29 cellular contexts compared by ENCODE assay signal in the genomic region with DNA sequence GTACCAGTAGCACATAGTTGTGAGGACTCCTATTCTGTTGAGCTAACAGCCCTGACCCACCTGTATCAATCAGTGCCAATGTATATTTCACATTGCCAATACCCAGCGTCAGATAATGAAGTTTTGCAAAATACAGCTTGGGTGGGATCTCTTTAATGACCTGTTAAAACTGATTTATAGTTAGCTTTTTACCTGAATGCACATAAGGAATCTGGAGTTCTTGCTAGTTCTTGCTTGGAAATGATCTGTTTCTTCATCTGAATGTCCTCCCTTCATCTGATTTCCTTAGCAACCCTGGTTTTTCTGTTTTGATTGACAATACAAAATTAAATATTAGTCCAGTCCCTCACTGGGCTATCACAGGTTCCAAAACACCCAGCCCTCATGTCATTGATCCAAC.
"Had no signal": no experiment of that assay in that cellular context is flagged by ENCODE, and none has a peak within 500 bp of the region (broad histone marks: within the 10 kb centered on the region; RNA-seq: fewer than 3 reads in every experiment).

No MANE protein-coding gene starts in this region.

- H3K4me1 ChIP-seq: colonic mucosa, gastroesophageal sphincter had no signal

- H3K27ac Mint-ChIP-seq: activated CD4-positive, alpha-beta memory T cell treated with anti-CD3 and anti-CD28 coated beads for 36 hours; activated CD4-positive, alpha-beta T cell treated with anti-CD3 and anti-CD28 coated beads for 36 hours; activated CD8-positive, alpha-beta memory T cell treated with anti-CD3 and anti-CD28 coated beads, Interleukin-2, amount 10 ng/mL, durations not matched to agents 7 days and 5 days; activated CD8-positive, alpha-beta T cell treated with anti-CD3 and anti-CD28 coated beads, Interleukin-2, amount 10 ng/mL, durations not matched to agents 7 days and 5 days; activated naive CD4-positive, alpha-beta T cell treated with anti-CD3 and anti-CD28 coated beads, Interleukin-2, amount 50 U/mL, for 72 hours; activated T-cell treated with anti-CD3 and anti-CD28 coated beads, Interleukin-2, amount 50 U/mL, for 72 hours; brain had no signal

- H3K27me3 Mint-ChIP-seq: activated CD4-positive, alpha-beta memory T cell treated with anti-CD3 and anti-CD28 coated beads for 36 hours; activated CD4-positive, alpha-beta T cell treated with anti-CD3 and anti-CD28 coated beads for 36 hours; activated CD4-positive, alpha-beta T cell treated with anti-CD3 and anti-CD28 coated beads, Interleukin-2, amount 10 ng/mL, durations not matched to agents 24 days and 14 days; activated naive CD8-positive, alpha-beta T cell treated with anti-CD3 and anti-CD28 coated beads, Interleukin-2, amount 10 ng/mL, durations not matched to agents 7 days and 5 days had no signal

- ATAC-seq: activated CD8-positive, alpha-beta memory T cell treated with anti-CD3 and anti-CD28 coated beads, Interleukin-2, amount 10 ng/mL, durations not matched to agents 7 days and 5 days; activated CD8-positive, alpha-beta T cell treated with anti-CD3 and anti-CD28 coated beads, Interleukin-2, amount 10 ng/mL, durations not matched to agents 7 days and 5 days; activated naive CD4-positive, alpha-beta T cell treated with anti-CD3 and anti-CD28 coated beads, Interleukin-2, amount 50 U/mL, for 72 hours; gastroesophageal sphincter; heart right ventricle had no signal

- H3K4me3 ChIP-seq: ascending aorta, breast epithelium, cardiac muscle cell, colonic mucosa, esophagus squamous epithelium, gastroesophageal sphincter, heart right ventricle had no signal

- H3K9me3 ChIP-seq: ascending aorta, breast epithelium, colonic mucosa had no signal

- H3K36me3 Mint-ChIP-seq: activated CD4-positive, alpha-beta memory T cell treated with anti-CD3 and anti-CD28 coated beads for 36 hours; activated naive CD4-positive, alpha-beta T cell treated with anti-CD3 and anti-CD28 coated beads, Interleukin-2, amount 50 U/mL, for 72 hours; brain had no signal

- H3K4me3 Mint-ChIP-seq: activated CD4-positive, alpha-beta memory T cell treated with anti-CD3 and anti-CD28 coated beads for 36 hours; activated CD4-positive, alpha-beta T cell treated with anti-CD3 and anti-CD28 coated beads for 36 hours; activated CD4-positive, alpha-beta T cell treated with anti-CD3 and anti-CD28 coated beads, Interleukin-2, amount 10 ng/mL, durations not matched to agents 24 days and 14 days; activated CD8-positive, alpha-beta memory T cell treated with anti-CD3 and anti-CD28 coated beads, Interleukin-2, amount 10 ng/mL, durations not matched to agents 7 days and 5 days; activated CD8-positive, alpha-beta T cell treated with anti-CD3 and anti-CD28 coated beads, Interleukin-2, amount 10 ng/mL, durations not matched to agents 7 days and 5 days; activated naive CD8-positive, alpha-beta T cell treated with anti-CD3 and anti-CD28 coated beads, Interleukin-2, amount 10 ng/mL, durations not matched to agents 7 days and 5 days; activated T-cell treated with anti-CD3 and anti-CD28 coated beads, Interleukin-2, amount 50 U/mL, for 72 hours; brain had no signal

- H3K27me3 ChIP-seq: ascending aorta, breast epithelium, cardiac muscle cell, colonic mucosa, esophagus squamous epithelium, gastroesophageal sphincter, heart right ventricle had no signal

- H3K36me3 ChIP-seq: ascending aorta, breast epithelium, cardiac muscle cell, colonic mucosa, esophagus squamous epithelium, gastroesophageal sphincter, heart right ventricle had no signal

- DNase-seq: activated CD4-positive, alpha-beta memory T cell treated with anti-CD3 and anti-CD28 coated beads for 36 hours; activated CD4-positive, alpha-beta T cell treated with anti-CD3 and anti-CD28 coated beads for 36 hours; activated CD4-positive, alpha-beta T cell treated with anti-CD3 and anti-CD28 coated beads, Interleukin-2, amount 10 ng/mL, durations not matched to agents 24 days and 14 days; activated CD4-positive, CD25-positive, alpha-beta regulatory T cell; activated CD4-positive, CD25-positive, alpha-beta regulatory T cell treated with anti-CD3 and anti-CD28 coated beads, Interleukin-2, amount 50 U/mL, for 72 hours; activated CD8-positive, alpha-beta memory T cell treated with anti-CD3 and anti-CD28 coated beads, Interleukin-2, amount 10 ng/mL, durations not matched to agents 7 days and 5 days; activated CD8-positive, alpha-beta memory T cell treated with anti-CD3 and anti-CD28 coated beads, Interleukin-2, amount 50 U/mL, for 4 hours; activated CD8-positive, alpha-beta T cell treated with anti-CD3 and anti-CD28 coated beads, Interleukin-2, amount 10 ng/mL, durations not matched to agents 7 days and 5 days; activated effector memory CD4-positive, alpha-beta T cell treated with Interleukin-2 at 50 U/mL for 16 hours; activated gamma-delta T cell treated with Interleukin-2 at 50 U/mL for 16 hours; activated naive CD4-positive, alpha-beta T cell treated with Interleukin-2 at 50 U/mL for 16 hours; activated naive CD8-positive, alpha-beta T cell treated with anti-CD3 and anti-CD28 coated beads, Interleukin-2, amount 10 ng/mL, durations not matched to agents 7 days and 5 days; activated T-cell treated with anti-CD3 and anti-CD28 coated beads, Interleukin-2, amount 50 U/mL, for 1 hour; activated T-cell treated with anti-CD3 and anti-CD28 coated beads, Interleukin-2, amount 50 U/mL, for 72 hours; central memory CD4-positive, alpha-beta T cell; cerebellar nuclear complex; colonic mucosa; effector CD8-positive, alpha-beta T cell; esophagus squamous epithelium; foreskin melanocyte; heart right ventricle; T-helper 2 cell had no signal

- H3K27ac ChIP-seq: ascending aorta, breast epithelium, cardiac muscle cell, colonic mucosa, epithelial cell of prostate, esophagus squamous epithelium, gastroesophageal sphincter, heart right ventricle had no signal
